Comparison of ENCODE assay signal across 23 cellular contexts in genomic region chr1:177632923-177633322, GRCh38.
"Had no signal": no experiment of that assay in that cellular context is flagged by ENCODE, and none has a peak within 500 bp of the region (broad histone marks: within the 10 kb centered on the region; RNA-seq: fewer than 3 reads in every experiment).

No MANE protein-coding gene starts in this region.

- ATAC-seq: activated naive CD8-positive, alpha-beta T cell treated with anti-CD3 and anti-CD28 coated beads, Interleukin-2, amount 50 U/mL, for 24 hours; effector memory CD8-positive, alpha-beta T cell; esophagus mucosa; naive thymus-derived CD8-positive, alpha-beta T cell; upper lobe of right lung had no signal

- H3K9me3 ChIP-seq: ascending aorta, colonic mucosa, ovary, prostate gland, thyroid gland, upper lobe of right lung had no signal

- H3K27ac ChIP-seq: ascending aorta, brain microvascular endothelial cell, colonic mucosa, ovary, prostate gland, thyroid gland, upper lobe of right lung had no signal

- H3K27me3 ChIP-seq: ascending aorta, brain microvascular endothelial cell, colonic mucosa, dorsolateral prefrontal cortex, ovary, thyroid gland, upper lobe of right lung had no signal

- H3K4me1 ChIP-seq: ascending aorta, colonic mucosa, prostate gland, thyroid gland, upper lobe of right lung had no signal

- DNase-seq: activated CD4-positive, alpha-beta memory T cell treated with anti-CD3 and anti-CD28 coated beads for 36 hours; activated CD4-positive, alpha-beta T cell treated with anti-CD3 and anti-CD28 coated beads for 48 hours; activated gamma-delta T cell; activated naive CD4-positive, alpha-beta T cell treated with anti-CD3 and anti-CD28 coated beads, Interleukin-2, amount 50 U/mL, for 16 hours; activated naive CD8-positive, alpha-beta T cell treated with anti-CD3 and anti-CD28 coated beads, Interleukin-2, amount 50 U/mL, for 24 hours; activated T-cell treated with anti-CD3 and anti-CD28 coated beads for 4 hours; brain microvascular endothelial cell; central memory CD4-positive, alpha-beta T cell; colonic mucosa; dorsolateral prefrontal cortex; effector memory CD8-positive, alpha-beta T cell; kidney; naive thymus-derived CD8-positive, alpha-beta T cell; ovary; stimulated activated CD4-positive, alpha-beta T cell treated with anti-CD3 and anti-CD28 coated beads, Interleukin-4, amount 100 ng/mL, for 24 hours; stimulated activated naive CD4-positive, alpha-beta T cell treated with Interleukin-2 at 50 U/mL for 16 hours; substantia nigra; thyroid gland; upper lobe of right lung had no signal

- FAIRE-seq: endothelial cell of umbilical vein, kidney had no signal

- H3K36me3 ChIP-seq: ascending aorta, brain microvascular endothelial cell, colonic mucosa, ovary, prostate gland, thyroid gland, upper lobe of right lung had no signal

- H3K4me3 ChIP-seq: ascending aorta, colonic mucosa, dorsolateral prefrontal cortex, ovary, prostate gland, thyroid gland, upper lobe of right lung had no signal
